2 cellular contexts compared by ENCODE assay signal in genomic region chr11:9695228-9695627, GRCh38.
A peak's percentile ranks its signal among the peaks of the same experiment; 100 is the strongest.
TF ChIP-seq lines count a peak whose summit lies in the region.

No MANE protein-coding gene starts in this region.

TF ChIP-seq in SK-N-SH treated with all-trans-retinoic acid at 6 μM for 48 hours, 23 proteins besides CTCF, POLR2A, EP300 and RAD21:
- peak; percentile 85 for TF ChIP-seq ZNF8 (CRISPR knock-in tag; IDR thresholded peaks at IDR 0.05)

TF ChIP-seq in H1, 55 proteins besides CTCF, POLR2A, EP300 and RAD21:
- TF ChIP-seq KDM1A (IDR thresholded peaks at IDR 0.05; ENCODE audit: borderline replicate concordance, low read length), result 0 out of 2 replicates have a peak, but pooled peaks have one; percentile 23
